In the genomic region with DNA sequence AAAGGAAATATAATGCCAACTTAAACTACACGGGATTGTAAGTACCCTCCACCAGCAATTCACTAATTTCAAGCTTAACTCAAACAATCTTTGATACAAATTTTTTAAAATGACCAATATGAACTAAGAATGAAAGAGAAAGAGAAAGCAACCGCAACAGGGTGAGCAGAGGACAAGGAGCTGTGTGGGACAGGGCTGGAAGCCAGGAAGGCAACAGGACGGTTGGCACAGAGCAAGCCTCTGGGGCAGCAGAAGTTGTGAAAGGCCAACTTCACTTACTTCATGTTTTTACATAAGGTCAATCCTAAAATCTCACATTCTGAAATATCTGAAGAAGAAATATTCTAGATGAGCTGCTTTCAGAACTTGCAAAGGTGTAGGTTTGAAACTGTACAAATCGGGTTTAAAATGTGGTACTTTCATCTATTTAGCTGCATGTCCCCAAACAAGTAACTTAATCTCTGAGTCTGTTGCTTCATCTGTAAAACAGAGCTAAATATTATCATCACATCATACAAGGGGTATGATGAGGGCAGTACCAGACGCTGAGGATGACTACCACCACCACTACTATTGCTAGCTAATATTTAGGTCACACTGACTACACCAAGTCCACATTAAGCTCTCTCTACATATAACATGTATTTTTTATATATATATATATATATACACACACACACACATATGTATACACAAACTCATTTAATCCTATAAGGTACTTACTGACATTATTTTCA, we compare ENCODE assay signal across 19 cellular contexts.
DNase-seq lines count a peak whose midpoint lies in the region; ATAC-seq and TF ChIP-seq lines count a peak whose summit lies in the region.
"Had no signal": no experiment of that assay in that cellular context is flagged by ENCODE, and none has a peak within 500 bp of the region (broad histone marks: within the 10 kb centered on the region; RNA-seq: fewer than 3 reads in every experiment).

No MANE protein-coding gene starts in this region.

- in situ Hi-C loops in astrocyte of the cerebellum (cut with HindIII; ENCODE audit: low sequenced_read_pairs), result no loop called here

- H3K36me3 ChIP-seq in right atrium auricular region (no peaks in the 10 kb centered on the region), lower lobe of right lung (no peaks in the 10 kb centered on the region), upper lobe of right lung (no peaks in the 10 kb centered on the region)

- H3K27ac Mint-ChIP-seq in endothelial cell (ENCODE audit: unreplicated experiment), result no peak overlapping the region
- H3K27ac Mint-ChIP-seq: activated naive CD4-positive, alpha-beta T cell treated with anti-CD3 and anti-CD28 coated beads, Interleukin-2, amount 50 U/mL, for 24 hours; naive thymus-derived CD4-positive, alpha-beta T cell; stimulated activated effector memory CD8-positive, alpha-beta T cell treated with anti-CD3 and anti-CD28 coated beads, Interleukin-12 subunit alpha, Interleukin-12 subunit beta, amount 100 ng/mL, for 72 hours had no signal

- ATAC-seq in Right ventricle myocardium superior (ENCODE audit: poor library complexity) (peak; percentile 91), lower lobe of right lung (peak; percentile 63 to 67), upper lobe of right lung (peak; percentile 74)
- ATAC-seq: naive thymus-derived CD4-positive, alpha-beta T cell; Panc1; stimulated activated effector memory CD8-positive, alpha-beta T cell treated with anti-CD3 and anti-CD28 coated beads, Interleukin-12 subunit alpha, Interleukin-12 subunit beta, amount 100 ng/mL, for 72 hours had no signal

- DNase-seq in Right ventricle myocardium superior (peak; percentile 61), right atrium auricular region (ENCODE audit: low spot score) (no peak), astrocyte of the cerebellum (ENCODE audit: low read depth) (peak; percentile 8), lower lobe of right lung (peak; percentile 51), upper lobe of right lung (peak; percentile 61), endothelial cell (ENCODE audit: low spot score) (no peak), HPDE6-E6E7 (ENCODE audit: extremely low spot score) (no peak)
- no peak for DNase-seq in activated CD8-positive, alpha-beta memory T cell treated with anti-CD3 and anti-CD28 coated beads for 24 hours
- DNase-seq: activated CD4-positive, CD25-positive, alpha-beta regulatory T cell treated with anti-CD3 and anti-CD28 coated beads, Interleukin-2, amount 50 U/mL, for 72 hours; activated CD8-positive, alpha-beta memory T cell treated with anti-CD3 and anti-CD28 coated beads, Interleukin-2, amount 50 U/mL, for 48 hours; cerebellar nuclear complex; Karpas-422; naive thymus-derived CD4-positive, alpha-beta T cell; NCI-H1930; NCI-H510A treated with DMSO at 0.1 percent for 48 hours; retina had no signal

- H3K4me3 Mint-ChIP-seq in endothelial cell (ENCODE audit: unreplicated experiment), result no peak overlapping the region
- H3K4me3 Mint-ChIP-seq: activated naive CD4-positive, alpha-beta T cell treated with anti-CD3 and anti-CD28 coated beads, Interleukin-2, amount 50 U/mL, for 24 hours; stimulated activated effector memory CD8-positive, alpha-beta T cell treated with anti-CD3 and anti-CD28 coated beads, Interleukin-12 subunit alpha, Interleukin-12 subunit beta, amount 100 ng/mL, for 72 hours had no signal

- no peaks in the 10 kb centered on the region for H3K9me3 Mint-ChIP-seq in endothelial cell (ENCODE audit: unreplicated experiment)
- H3K9me3 Mint-ChIP-seq: activated naive CD4-positive, alpha-beta T cell treated with anti-CD3 and anti-CD28 coated beads, Interleukin-2, amount 50 U/mL, for 24 hours; naive thymus-derived CD4-positive, alpha-beta T cell; stimulated activated effector memory CD8-positive, alpha-beta T cell treated with anti-CD3 and anti-CD28 coated beads, Interleukin-12 subunit alpha, Interleukin-12 subunit beta, amount 100 ng/mL, for 72 hours had no signal

- H3K4me1 ChIP-seq in right atrium auricular region (peaks cover 0 to 4% of the 10 kb centered on the region in 2 donors), lower lobe of right lung (no peaks in the 10 kb centered on the region), upper lobe of right lung (no peaks in the 10 kb centered on the region)

- H3K4me1 Mint-ChIP-seq in endothelial cell (ENCODE audit: unreplicated experiment), result no peaks in the 10 kb centered on the region
- H3K4me1 Mint-ChIP-seq: stimulated activated effector memory CD8-positive, alpha-beta T cell treated with anti-CD3 and anti-CD28 coated beads, Interleukin-12 subunit alpha, Interleukin-12 subunit beta, amount 100 ng/mL, for 72 hours had no signal

- H3K27me3 ChIP-seq in right atrium auricular region (no peaks in the 10 kb centered on the region), lower lobe of right lung (ENCODE audit: low read depth) (no peaks in the 10 kb centered on the region), upper lobe of right lung (no peaks in the 10 kb centered on the region)

- TF ChIP-seq CTCF in right atrium auricular region (IDR thresholded peaks at IDR 0.05) (no peak), astrocyte of the cerebellum (IDR thresholded peaks at IDR 0.05; ENCODE audit: low read depth, low read length, missing control alignments) (no peak), lower lobe of right lung (IDR thresholded peaks at IDR 0.05) (no peak), upper lobe of right lung (IDR thresholded peaks at IDR 0.05) (no peak), endothelial cell (IDR thresholded peaks at IDR 0.05; ENCODE audit: unreplicated experiment) (no peak)

- no peaks in the 10 kb centered on the region for H3K9me3 ChIP-seq in right atrium auricular region
- H3K9me3 ChIP-seq in lower lobe of right lung, result no peaks in the 10 kb centered on the region
- no peaks in the 10 kb centered on the region for H3K9me3 ChIP-seq in upper lobe of right lung

- H3K27me3 Mint-ChIP-seq in endothelial cell (ENCODE audit: unreplicated experiment), result no peaks in the 10 kb centered on the region
- H3K27me3 Mint-ChIP-seq: activated naive CD4-positive, alpha-beta T cell treated with anti-CD3 and anti-CD28 coated beads, Interleukin-2, amount 50 U/mL, for 24 hours had no signal

- peak overlapping the region in 1 of 2 donors; percentile 2 for H3K4me3 ChIP-seq in right atrium auricular region
- H3K4me3 ChIP-seq in astrocyte of the cerebellum (ENCODE audit: low read depth, low read length), result no peak overlapping the region
- peak overlapping the region; percentile 4 for H3K4me3 ChIP-seq in lower lobe of right lung
- no peak overlapping the region for H3K4me3 ChIP-seq in upper lobe of right lung

- intact Hi-C loops in Right ventricle myocardium superior (cut with DNase I), result no loop called here
- intact Hi-C loops in lower lobe of right lung (cut with DNase I), result no loop called here
- intact Hi-C loops in upper lobe of right lung (cut with DNase I), result no loop called here

- no peaks in the 10 kb centered on the region for H3K36me3 Mint-ChIP-seq in endothelial cell (ENCODE audit: low read depth, unreplicated experiment)
- H3K36me3 Mint-ChIP-seq: stimulated activated effector memory CD8-positive, alpha-beta T cell treated with anti-CD3 and anti-CD28 coated beads, Interleukin-12 subunit alpha, Interleukin-12 subunit beta, amount 100 ng/mL, for 72 hours had no signal

- H3K27ac ChIP-seq in right atrium auricular region, result no peak overlapping the region
- no peak overlapping the region for H3K27ac ChIP-seq in lower lobe of right lung
- no peak overlapping the region for H3K27ac ChIP-seq in upper lobe of right lung

Comparison
In these comparisons a context has a peak if more than half of its experiments do, and no peak if none do; other contexts are left out.
1. DNase-seq: peak in Right ventricle myocardium superior (single experiment), astrocyte of the cerebellum (single experiment), lower lobe of right lung (single experiment) and upper lobe of right lung (single experiment); none in right atrium auricular region (single experiment), endothelial cell (single experiment), activated CD8-positive, alpha-beta memory T cell treated with anti-CD3 and anti-CD28 coated beads for 24 hours (single experiment) and HPDE6-E6E7 (single experiment).
2. Peak in every context shown above with its lines, with median percentiles within 50 percentile points of each other: ATAC-seq.